27 cellular contexts compared by ENCODE assay signal in genomic region chr5:114634517-114634916, GRCh38.
"Had no signal": no experiment of that assay in that cellular context is flagged by ENCODE, and none has a peak within 500 bp of the region (broad histone marks: within the 10 kb centered on the region; RNA-seq: fewer than 3 reads in every experiment).

No MANE protein-coding gene starts in this region.

- H3K36me3 ChIP-seq: left ventricle myocardium inferior, pancreas, prostate gland, sigmoid colon, tibial nerve, uterus had no signal

- DNase-seq: hippocampal formation; left colon; left ventricle myocardium inferior; naive thymus-derived CD8-positive, alpha-beta T cell; nucleus accumbens; pancreas; posterior cingulate gyrus; retina; right cardiac atrium; sigmoid colon; small intestine; stimulated activated CD4-positive, alpha-beta T cell treated with anti-CD3 and anti-CD28 coated beads, Interleukin-1b, Interleukin-23, amount 100 ng/mL, for 48 hours; stimulated activated CD4-positive, alpha-beta T cell treated with anti-CD3 and anti-CD28 coated beads, Interleukin-2, amount 100 ng/mL, for 48 hours; stimulated activated CD4-positive, alpha-beta T cell treated with anti-CD3 and anti-CD28 coated beads, Interleukin-4, amount 100 ng/mL, for 4 hours; stimulated activated CD8-positive, alpha-beta memory T cell treated with anti-CD3 and anti-CD28 coated beads, Interleukin-4, amount 100 ng/mL, for 48 hours; stimulated activated naive CD4-positive, alpha-beta T cell treated with Interleukin-2 at 50 U/mL for 16 hours; stimulated activated naive CD8-positive, alpha-beta T cell treated with anti-CD3 and anti-CD28 coated beads, Interleukin-15, amount 100 ng/mL, for 72 hours; substantia nigra; uterus had no signal

- H3K27me3 Mint-ChIP-seq: memory B cell; naive thymus-derived CD8-positive, alpha-beta T cell; stimulated activated memory B cell treated with anti-CD40 and anti-IgM and Interleukin-4, amounts not matched to agents 10 μg/mL and 1 μg/mL and 100 μg/mL, for 72 hours; stimulated activated naive CD8-positive, alpha-beta T cell treated with anti-CD3 and anti-CD28 coated beads, Interleukin-15, amount 100 ng/mL, for 72 hours; type B pancreatic cell had no signal

- H3K36me3 Mint-ChIP-seq: memory B cell; naive thymus-derived CD8-positive, alpha-beta T cell; stimulated activated memory B cell treated with anti-CD40 and anti-IgM and Interleukin-4, amounts not matched to agents 10 μg/mL and 1 μg/mL and 100 μg/mL, for 72 hours; type B pancreatic cell had no signal

- H3K27ac Mint-ChIP-seq: memory B cell; naive thymus-derived CD8-positive, alpha-beta T cell; stimulated activated memory B cell treated with anti-CD40 and anti-IgM and Interleukin-4, amounts not matched to agents 10 μg/mL and 1 μg/mL and 100 μg/mL, for 72 hours; stimulated activated naive CD8-positive, alpha-beta T cell treated with anti-CD3 and anti-CD28 coated beads, Interleukin-15, amount 100 ng/mL, for 72 hours; type B pancreatic cell had no signal

- ATAC-seq: left colon; naive thymus-derived CD8-positive, alpha-beta T cell; pancreas; right cardiac atrium; stimulated activated memory B cell treated with anti-CD40 and anti-IgM and Interleukin-4, amounts not matched to agents 10 μg/mL and 1 μg/mL and 100 μg/mL, for 72 hours; stimulated activated naive CD8-positive, alpha-beta T cell treated with anti-CD3 and anti-CD28 coated beads, Interleukin-15, amount 100 ng/mL, for 72 hours had no signal

- H3K4me3 Mint-ChIP-seq: memory B cell; naive thymus-derived CD8-positive, alpha-beta T cell; nephron; neural crest cell; stimulated activated memory B cell treated with anti-CD40 and anti-IgM and Interleukin-4, amounts not matched to agents 10 μg/mL and 1 μg/mL and 100 μg/mL, for 72 hours; stimulated activated naive CD8-positive, alpha-beta T cell treated with anti-CD3 and anti-CD28 coated beads, Interleukin-15, amount 100 ng/mL, for 72 hours; type B pancreatic cell had no signal

- H3K9me3 ChIP-seq: pancreas, prostate gland, sigmoid colon, tibial nerve, uterus had no signal

- H3K4me1 ChIP-seq: left ventricle myocardium inferior, pancreas, prostate gland, tibial nerve, uterus had no signal

- H3K27ac ChIP-seq: left ventricle myocardium inferior, pancreas, prostate gland, sigmoid colon, tibial nerve, uterus had no signal

- H3K9me3 Mint-ChIP-seq: type B pancreatic cell had no signal

- H3K27me3 ChIP-seq: pancreas, sigmoid colon, tibial nerve, uterus had no signal

- H3K4me3 ChIP-seq: left ventricle myocardium inferior, lung, pancreas, prostate gland, sigmoid colon, tibial nerve, uterus had no signal

- H3K4me1 Mint-ChIP-seq: memory B cell; naive thymus-derived CD8-positive, alpha-beta T cell; nephron; neural crest cell; stimulated activated memory B cell treated with anti-CD40 and anti-IgM and Interleukin-4, amounts not matched to agents 10 μg/mL and 1 μg/mL and 100 μg/mL, for 72 hours; stimulated activated naive CD8-positive, alpha-beta T cell treated with anti-CD3 and anti-CD28 coated beads, Interleukin-15, amount 100 ng/mL, for 72 hours had no signal
